24 cellular contexts compared by ENCODE assay signal in genomic region chr6:113055998-113056397, GRCh38.
"Had no signal": no experiment of that assay in that cellular context is flagged by ENCODE, and none has a peak within 500 bp of the region (broad histone marks: within the 10 kb centered on the region; RNA-seq: fewer than 3 reads in every experiment).

No MANE protein-coding gene starts in this region.

- H3K36me3 ChIP-seq: colonic mucosa, esophagus muscularis mucosa, esophagus squamous epithelium, gastrocnemius medialis, gastroesophageal sphincter, heart left ventricle, heart right ventricle had no signal

- H3K9me3 ChIP-seq: colonic mucosa, esophagus squamous epithelium, gastrocnemius medialis, gastroesophageal sphincter had no signal

- ATAC-seq: effector memory CD8-positive, alpha-beta T cell; esophagus mucosa; foreskin keratinocyte; gastrocnemius medialis; gastroesophageal sphincter; heart left ventricle; heart right ventricle had no signal

- H3K27ac ChIP-seq: colonic mucosa, coronary artery, dorsolateral prefrontal cortex, epithelial cell of prostate, esophagus muscularis mucosa, esophagus squamous epithelium, foreskin keratinocyte, gastrocnemius medialis, gastroesophageal sphincter, heart left ventricle, heart right ventricle had no signal

- H3K4me3 ChIP-seq: colonic mucosa, coronary artery, dorsolateral prefrontal cortex, esophagus muscularis mucosa, esophagus squamous epithelium, gastrocnemius medialis, gastroesophageal sphincter, heart left ventricle, heart right ventricle had no signal

- DNase-seq: colonic mucosa; cortex of kidney; dermis blood vessel endothelial cell; dorsolateral prefrontal cortex; effector CD4-positive, alpha-beta T cell; effector CD8-positive, alpha-beta T cell; effector memory CD4-positive, alpha-beta T cell; effector memory CD8-positive, alpha-beta T cell; endodermal cell; erythroblast; esophagus squamous epithelium; foreskin fibroblast; foreskin keratinocyte; foreskin melanocyte; gastrocnemius medialis; glutamatergic neuron; head of caudate nucleus; heart left ventricle; heart right ventricle had no signal

- H3K4me1 ChIP-seq: colonic mucosa, esophagus muscularis mucosa, esophagus squamous epithelium, foreskin keratinocyte, gastrocnemius medialis, gastroesophageal sphincter, heart left ventricle had no signal

- H3K27me3 ChIP-seq: colonic mucosa, dorsolateral prefrontal cortex, esophagus muscularis mucosa, esophagus squamous epithelium, foreskin keratinocyte, gastrocnemius medialis, gastroesophageal sphincter, heart left ventricle, heart right ventricle had no signal
